ENCODE assay signal across 24 cellular contexts in the genomic region with DNA sequence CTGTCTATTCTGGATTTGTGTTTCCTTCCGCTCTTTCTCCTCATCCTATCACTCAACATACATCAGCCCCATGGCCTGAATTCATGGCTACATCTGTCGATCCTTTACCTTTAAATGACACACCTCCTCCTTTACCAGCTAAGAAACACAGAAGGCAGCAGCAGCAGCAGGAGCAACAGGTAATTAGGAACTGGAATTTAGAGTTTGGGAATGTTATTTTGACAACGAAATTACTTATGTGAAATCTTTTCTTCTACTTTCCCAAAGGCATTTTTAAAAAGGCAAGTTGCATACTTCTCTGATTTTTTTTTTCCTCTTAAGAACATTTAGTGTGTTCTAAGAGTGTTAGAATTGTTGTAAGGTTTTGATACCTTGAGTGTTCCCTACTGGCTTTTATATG. TPM values are rescaled to one million over a fixed set of nuclear protein-coding genes. Genes with fewer than 3 reads are reported as not detected.
DNase-seq lines count a peak whose midpoint lies in the region; ATAC-seq, FAIRE-seq and TF ChIP-seq lines count a peak whose summit lies in the region.
"Had no signal": no experiment of that assay in that cellular context is flagged by ENCODE, and none has a peak within 500 bp of the region (broad histone marks: within the 10 kb centered on the region; RNA-seq: fewer than 3 reads in every experiment).

No MANE protein-coding gene starts in this region.

- H3K9ac ChIP-seq in keratinocyte (ENCODE audit: control insufficient read depth, extremely low read depth, insufficient read depth, low read length) (no peak overlapping the region), subcutaneous abdominal adipose tissue (ENCODE audit: low read length in 5 of 5) (no peak overlapping the region)
- H3K9ac ChIP-seq: BLaER1 treated with 17β-estradiol and CSF1 and Interleukin-3, amounts not matched to agents 10 nM and 100 nM had no signal

- dilution Hi-C loops in keratinocyte (cut with MboI; ENCODE audit: extremely low pct_ligation_motif_present, low sequenced_read_pairs): no loop called here

- no peak overlapping the region for H3K4me3 ChIP-seq in keratinocyte (ENCODE audit: control insufficient read depth in 2 of 3, extremely low read depth in 1 of 3, insufficient read depth in 2 of 3, low read depth in 1 of 3, low read length in 3 of 3)
- H3K4me3 ChIP-seq in subcutaneous abdominal adipose tissue (ENCODE audit: low read depth in 1 of 5, low read length in 5 of 5): no peak overlapping the region
- no peak overlapping the region for H3K4me3 ChIP-seq in HAP-1
- H3K4me3 ChIP-seq: A549; BLaER1 treated with 17β-estradiol and CSF1 and Interleukin-3, amounts not matched to agents 10 nM and 100 nM; GM12878; GM23338 had no signal

- ATAC-seq in GM18505 (IDR thresholded peaks at IDR 0.05; ENCODE audit: unreplicated experiment): no peak
- ATAC-seq: A549, GM12878, GM23338 had no signal

- no peaks in the 10 kb centered on the region for H4K20me1 ChIP-seq in keratinocyte (ENCODE audit: control insufficient read depth, extremely low read depth, insufficient read depth, low read length)
- H4K20me1 ChIP-seq: BLaER1 treated with 17β-estradiol and CSF1 and Interleukin-3, amounts not matched to agents 10 nM and 100 nM had no signal

- in situ Hi-C loops in HAP-1 (cut with MboI; ENCODE audit: low sequenced_read_pairs): no loop called here

- H3K9me1 ChIP-seq in keratinocyte (ENCODE audit: control insufficient read depth, extremely low read depth, insufficient read depth, low read length): no peaks in the 10 kb centered on the region

- DNase-seq in NCI-H2171 treated with DMSO at 0.1 percent for 48 hours (lab: John Stamatoyannopoulos, UW) (peak; percentile 8), NCI-H2171 (lab: John Stamatoyannopoulos, UW) (no peak), keratinocyte (ENCODE audit: low read depth, low spot score) (no peak), HAP-1 (ENCODE audit: low spot score in 2 of 2) (no peak)
- DNase-seq: ACHN; AML-193; BE2C; CD4-positive, alpha-beta T cell; CD8-positive, alpha-beta memory T cell; DMS 273 treated with DMSO at 0.1 percent for 48 hours; DMS79; EL; GDM1; H9 had no signal

- H3K9me3 ChIP-seq in keratinocyte (ENCODE audit: control insufficient read depth, low read depth, low read length) (no peaks in the 10 kb centered on the region), subcutaneous abdominal adipose tissue (ENCODE audit: control insufficient read depth in 5 of 5, low read length in 5 of 5) (no peaks in the 10 kb centered on the region), HAP-1 (no peaks in the 10 kb centered on the region)
- H3K9me3 ChIP-seq: A549; BE2C; BLaER1 treated with 17β-estradiol and CSF1 and Interleukin-3, amounts not matched to agents 10 nM and 100 nM had no signal

- peaks cover 23 to 44% of the 10 kb centered on the region in 2 experiments for H3K36me3 ChIP-seq in keratinocyte (ENCODE audit: control insufficient read depth in 2 of 2, extremely low read depth in 1 of 2, insufficient read depth in 2 of 2, low read length in 2 of 2)
- H3K36me3 ChIP-seq in subcutaneous abdominal adipose tissue (ENCODE audit: control insufficient read depth in 5 of 5, insufficient read depth in 5 of 5, low read length in 5 of 5): peaks cover 28 to 73% (median 52%) of the 10 kb centered on the region in 5 donors
- no peaks in the 10 kb centered on the region for H3K36me3 ChIP-seq in HAP-1 (replicated peaks)
- H3K36me3 ChIP-seq: BE2C had no signal

- H2AFZ ChIP-seq in keratinocyte (ENCODE audit: control insufficient read depth, low read length): no peak overlapping the region
- H2AFZ ChIP-seq: GM23338 had no signal

- H3K4me1 ChIP-seq in keratinocyte (ENCODE audit: control insufficient read depth, extremely low read depth, insufficient read depth, low read length): no peaks in the 10 kb centered on the region
- H3K4me1 ChIP-seq in subcutaneous abdominal adipose tissue (ENCODE audit: control insufficient read depth in 5 of 5, insufficient read depth in 5 of 5, low read length in 5 of 5): peaks cover 0 to 17% (median 0%) of the 10 kb centered on the region in 5 donors
- H3K4me1 ChIP-seq in HAP-1: no peaks in the 10 kb centered on the region
- H3K4me1 ChIP-seq: A549; BE2C; BLaER1 treated with 17β-estradiol and CSF1 and Interleukin-3, amounts not matched to agents 10 nM and 100 nM had no signal

- H3K27ac ChIP-seq in keratinocyte (ENCODE audit: control insufficient read depth, insufficient read depth, low read length) (no peak overlapping the region), subcutaneous abdominal adipose tissue (ENCODE audit: low read depth, low read length) (peak overlapping the region; percentile 6)
- H3K27ac ChIP-seq: 22Rv1; A549; BLaER1 treated with 17β-estradiol and CSF1 and Interleukin-3, amounts not matched to agents 10 nM and 100 nM had no signal

- FAIRE-seq in keratinocyte (lab: Jason Lieb, UNC): peak; percentile 29
- FAIRE-seq: A549, D721Med, GM12878, GM18507 had no signal

- no peaks in the 10 kb centered on the region for H3K27me3 ChIP-seq in keratinocyte (ENCODE audit: control insufficient read depth, extremely low read depth, insufficient read depth, low read length)
- no peaks in the 10 kb centered on the region for H3K27me3 ChIP-seq in subcutaneous abdominal adipose tissue (ENCODE audit: control insufficient read depth in 5 of 5, insufficient read depth in 4 of 5, low read length in 5 of 5)
- peaks cover 37% of the 10 kb centered on the region for H3K27me3 ChIP-seq in HAP-1 (ENCODE audit: low read depth)
- H3K27me3 ChIP-seq: BLaER1 treated with 17β-estradiol and CSF1 and Interleukin-3, amounts not matched to agents 10 nM and 100 nM had no signal

- no peak overlapping the region for H3K4me2 ChIP-seq in keratinocyte (ENCODE audit: control insufficient read depth, extremely low read depth, insufficient read depth, low read depth, low read length)
- H3K4me2 ChIP-seq: A549; BLaER1 treated with 17β-estradiol and CSF1 and Interleukin-3, amounts not matched to agents 10 nM and 100 nM; GM23338 had no signal

- H3K79me2 ChIP-seq in keratinocyte (ENCODE audit: control insufficient read depth, insufficient read depth, low read length): no peaks in the 10 kb centered on the region

- no peak for TF ChIP-seq CTCF in keratinocyte (optimal IDR thresholded peaks at IDR 0.05 in 1 of 3, IDR thresholded peaks at IDR 0.05 in 1 of 3, conservative IDR thresholded peaks at IDR 0.05 in 1 of 3; ENCODE audit: extremely low read depth in 1 of 3, insufficient read depth in 2 of 3, low read length in 3 of 3)

- no peak for TF ChIP-seq POLR2A in GM18505 (IDR thresholded peaks at IDR 0.05; ENCODE audit: borderline replicate concordance, extremely low read depth, insufficient read depth, insufficient read length)

RNA-seq across cellular contexts. Expression of gene ABHD10, which starts 29.1 kb away (rescaled TPM):
- 12.0 to 22.2 TPM (median 13.2 TPM) in 3 replicates for polyA plus RNA-seq in keratinocyte
- polyA plus RNA-seq in keratinocyte (2011; ENCODE audit: low read depth): 3.9 TPM
- 6.9 and 15.9 TPM in 2 replicates for polyA plus RNA-seq in keratinocyte (2011; cell fraction: cytosol; rRNA removed)
- polyA plus RNA-seq in keratinocyte (2011; cell fraction: nucleus; rRNA removed): 12.9 and 17.7 TPM in 2 replicates
- 7.6 and 11.3 TPM in 2 replicates for polyA plus RNA-seq in keratinocyte (2012; ENCODE audit: low replicate concordance)
- polyA minus RNA-seq in keratinocyte: 1.7 to 17.9 TPM (median 8.0 TPM) in 3 replicates
- polyA minus RNA-seq in keratinocyte (2011; cell fraction: cytosol; rRNA and poly(A)+ RNA removed): 16.1 TPM
- 10.8 and 40.9 TPM in 2 replicates for polyA minus RNA-seq in keratinocyte (2011; cell fraction: nucleus; rRNA and poly(A)+ RNA removed)

RNA-seq across cellular contexts. Expression of gene TAGLN3, which starts 49.0 kb away (rescaled TPM):
- polyA plus RNA-seq in keratinocyte: 6.4 to 8.9 TPM (median 8.5 TPM) in 3 replicates
- polyA plus RNA-seq in keratinocyte (2011; ENCODE audit: low read depth): 1.9 TPM
- 4.2 and 4.3 TPM in 2 replicates for polyA plus RNA-seq in keratinocyte (2011; cell fraction: cytosol; rRNA removed)
- 4.6 and 5.7 TPM in 2 replicates for polyA plus RNA-seq in keratinocyte (2011; cell fraction: nucleus; rRNA removed)
- 2.4 and 5.7 TPM in 2 replicates for polyA plus RNA-seq in keratinocyte (2012; ENCODE audit: low replicate concordance)
- 2.5 to 6.7 TPM (median 2.5 TPM) in 3 replicates for polyA minus RNA-seq in keratinocyte
- polyA minus RNA-seq in keratinocyte (2011; cell fraction: cytosol; rRNA and poly(A)+ RNA removed): not detected
- polyA minus RNA-seq in keratinocyte (2011; cell fraction: nucleus; rRNA and poly(A)+ RNA removed): 5.9 and 8.8 TPM in 2 replicates
- polyA plus RNA-seq: A549; CD14-positive monocyte; CD8-positive, alpha-beta memory T cell had no signal
